Comparison of ENCODE assay signal across 23 cellular contexts in the genomic region with DNA sequence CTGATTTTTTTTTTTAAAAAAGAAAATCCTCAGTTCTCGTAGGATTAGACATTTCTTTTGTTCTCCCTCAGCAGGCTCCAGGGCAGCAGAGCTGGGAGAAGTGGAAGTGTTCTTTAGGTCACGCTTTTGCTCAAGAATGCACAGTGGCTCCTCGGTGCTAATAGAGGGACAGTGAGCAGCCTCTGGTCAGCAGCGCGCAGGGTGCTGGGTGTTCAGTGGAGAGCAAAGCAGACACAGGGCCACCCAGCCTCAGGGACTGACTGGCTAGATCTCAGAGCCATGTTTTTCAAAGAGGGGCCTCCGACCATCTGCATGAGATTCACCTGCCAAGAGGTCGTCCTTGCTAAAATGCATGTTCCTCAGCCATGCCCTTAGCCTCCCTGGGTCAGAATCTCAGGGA.
DNase-seq lines count a peak whose midpoint lies in the region; FAIRE-seq and TF ChIP-seq lines count a peak whose summit lies in the region.
"Had no signal": no experiment of that assay in that cellular context is flagged by ENCODE, and none has a peak within 500 bp of the region (broad histone marks: within the 10 kb centered on the region; RNA-seq: fewer than 3 reads in every experiment).

No MANE protein-coding gene starts in this region.

- H3K27ac Mint-ChIP-seq in MCF 10A (ENCODE audit: low read depth, unreplicated experiment) (peak overlapping the region; percentile 97), astrocyte (ENCODE audit: unreplicated experiment) (no peak overlapping the region)
- H3K27ac Mint-ChIP-seq: CD8-positive, alpha-beta T cell had no signal

- H3K4me1 ChIP-seq in breast epithelium, result no peaks in the 10 kb centered on the region
- H3K4me1 ChIP-seq in astrocyte (ENCODE audit: insufficient read depth, low read length), result peaks cover 26% of the 10 kb centered on the region
- H3K4me1 ChIP-seq in kidney (ENCODE audit: control insufficient read depth in 1 of 2, insufficient read depth in 1 of 2, low read depth in 1 of 2, low read length in 2 of 2), result no peaks in the 10 kb centered on the region
- H3K4me1 ChIP-seq in thyroid gland, result peaks cover 32 to 33% of the 10 kb centered on the region in 2 donors
- H3K4me1 ChIP-seq: HAP-1 had no signal

- peaks cover 42% of the 10 kb centered on the region for H3K4me1 Mint-ChIP-seq in MCF 10A (ENCODE audit: insufficient read depth, unreplicated experiment)
- H3K4me1 Mint-ChIP-seq in astrocyte (ENCODE audit: low read depth, unreplicated experiment), result peaks cover 21% of the 10 kb centered on the region

- no TSS peak for BruUV-seq in MCF 10A (replicated peaks; lab: Mats Ljungman, UMichigan)

- no peak for TF ChIP-seq CTCF in MCF 10A (IDR thresholded peaks at IDR 0.05; ENCODE audit: unreplicated experiment)
- TF ChIP-seq CTCF in breast epithelium (IDR thresholded peaks at IDR 0.05), result no peak
- TF ChIP-seq CTCF in astrocyte (IDR thresholded peaks at IDR 0.05; ENCODE audit: insufficient read depth, low read depth, low read length), result no peak
- TF ChIP-seq CTCF in kidney (IDR thresholded peaks at IDR 0.05; ENCODE audit: borderline replicate concordance, extremely low read depth, insufficient read depth), result no peak
- TF ChIP-seq CTCF in thyroid gland (IDR thresholded peaks at IDR 0.05), result no peak

- H3K36me3 ChIP-seq in breast epithelium, result no peaks in the 10 kb centered on the region
- no peaks in the 10 kb centered on the region for H3K36me3 ChIP-seq in astrocyte (ENCODE audit: insufficient read depth, low read length)
- no peaks in the 10 kb centered on the region for H3K36me3 ChIP-seq in kidney (ENCODE audit: control insufficient read depth in 1 of 2, insufficient read depth in 2 of 2, low read length in 2 of 2)
- H3K36me3 ChIP-seq in thyroid gland, result no peaks in the 10 kb centered on the region
- H3K36me3 ChIP-seq: HAP-1 had no signal

- DNase-seq in MCF 10A (ENCODE audit: unreplicated experiment) (no peak), breast epithelium (ENCODE audit: low spot score in 2 of 2) (no peak), astrocyte (ENCODE audit: low read depth) (no peak), kidney (peak; percentile 56), thyroid gland (peak; percentile 84 to 87), inferior parietal cortex (ENCODE audit: extremely low spot score) (no peak), NOMO-1 treated with DMSO at 0.1 percent for 48 hours (lab: John Stamatoyannopoulos, UW; ENCODE audit: unreplicated experiment) (no peak), T-helper 9 cell (no peak)
- DNase-seq: AML-193; C1 segment of cervical spinal cord; CD8-positive, alpha-beta T cell; GF-D8; KBM-7; NCI-H1092 treated with DMSO at 0.1 percent for 48 hours; NCI-H1436 treated with DMSO at 0.1 percent for 48 hours; NCI-H1930; NCI-H2227 treated with DMSO at 0.1 percent for 48 hours; NCI-H510A; NCI-H748 treated with DMSO at 0.1 percent for 48 hours; SHP77 had no signal

- H3K27me3 ChIP-seq in breast epithelium (no peaks in the 10 kb centered on the region), astrocyte (ENCODE audit: insufficient read depth, low read length) (no peaks in the 10 kb centered on the region), thyroid gland (no peaks in the 10 kb centered on the region)

- H3K79me2 ChIP-seq in astrocyte (ENCODE audit: insufficient read depth, low read length), result no peaks in the 10 kb centered on the region

- TF ChIP-seq POLR2A in breast epithelium (IDR thresholded peaks at IDR 0.05) (no peak), thyroid gland (IDR thresholded peaks at IDR 0.05) (no peak)

- CTCF ChIA-PET in MCF 10A (lab: Yijun Ruan, JAX), result interaction anchor here (0.8 kb wide), 1 partner anchor 12 kb away, joined by 3 read pairs; no protein-coding TSS in a partner anchor

- H3K4me3 ChIP-seq in breast epithelium, result no peak overlapping the region
- H3K4me3 ChIP-seq in astrocyte (ENCODE audit: insufficient read depth, low read depth, low read length), result no peak overlapping the region
- no peak overlapping the region for H3K4me3 ChIP-seq in kidney (ENCODE audit: low read length in 2 of 2)
- no peak overlapping the region for H3K4me3 ChIP-seq in thyroid gland (replicated peaks in 1 of 3)
- H3K4me3 ChIP-seq: HAP-1 had no signal

- no peak overlapping the region for H2AFZ ChIP-seq in astrocyte (ENCODE audit: low read depth, low read length)

- H3K4me2 ChIP-seq in astrocyte (ENCODE audit: low read length), result peak overlapping the region; percentile 23

- intact Hi-C loops in MCF 10A (cut with micrococcal nuclease) (loop anchor here (2.0 to 5.0 kb wide), 2 partner anchors 42 to 214 kb away; no protein-coding TSS in a partner anchor), breast epithelium (cut with DNase I; ENCODE audit: low total_unique reads) (no loop called here), kidney (cut with DNase I) (no loop called here), thyroid gland (cut with DNase I) (no loop called here)

- H3K9ac ChIP-seq in astrocyte (ENCODE audit: low read length), result no peak overlapping the region
- no peak overlapping the region for H3K9ac ChIP-seq in kidney (ENCODE audit: low read length in 2 of 2)

- H3K9me3 Mint-ChIP-seq in MCF 10A (ENCODE audit: unreplicated experiment), result no peaks in the 10 kb centered on the region
- H3K9me3 Mint-ChIP-seq in astrocyte (ENCODE audit: unreplicated experiment), result no peaks in the 10 kb centered on the region
- H3K9me3 Mint-ChIP-seq: CD8-positive, alpha-beta T cell had no signal

- FAIRE-seq in astrocyte (lab: Jason Lieb, UNC) (no peak), kidney (lab: Jason Lieb, UNC) (no peak)
- FAIRE-seq: RCC 7860 had no signal

- 29 to 38% methylated on average over 7 of the region's 7 CpGs for WGBS in thyroid gland, 2 donors

- H3K36me3 Mint-ChIP-seq in MCF 10A (ENCODE audit: insufficient read depth, unreplicated experiment) (no peaks in the 10 kb centered on the region), astrocyte (ENCODE audit: low read depth, unreplicated experiment) (no peaks in the 10 kb centered on the region)
- H3K36me3 Mint-ChIP-seq: CD8-positive, alpha-beta T cell had no signal

- no peaks in the 10 kb centered on the region for H4K20me1 ChIP-seq in astrocyte (ENCODE audit: insufficient read depth, low read length)

- H3K4me3 Mint-ChIP-seq in MCF 10A (ENCODE audit: unreplicated experiment) (no peak overlapping the region), astrocyte (ENCODE audit: unreplicated experiment) (no peak overlapping the region)
- H3K4me3 Mint-ChIP-seq: CD8-positive, alpha-beta T cell had no signal

- POLR2A ChIA-PET in MCF 10A (lab: Yijun Ruan, JAX), result interaction anchor here (0.9 to 1.4 kb wide), 4 partner anchors 13 to 149 kb away, joined by 3 to 6 read pairs (median 4); a partner anchor contains a TSS

- H3K9me3 ChIP-seq in breast epithelium (no peaks in the 10 kb centered on the region), astrocyte (ENCODE audit: insufficient read depth, low read depth, low read length) (no peaks in the 10 kb centered on the region), kidney (ENCODE audit: control insufficient read depth in 1 of 2, low read length in 2 of 2) (no peaks in the 10 kb centered on the region), thyroid gland (no peaks in the 10 kb centered on the region)
- H3K9me3 ChIP-seq: HAP-1 had no signal

- no peak overlapping the region for H3K27ac ChIP-seq in breast epithelium
- no peak overlapping the region for H3K27ac ChIP-seq in astrocyte (ENCODE audit: low read depth, low read length)
- no peak overlapping the region for H3K27ac ChIP-seq in kidney (ENCODE audit: low read depth in 2 of 2, low read length in 2 of 2)
- H3K27ac ChIP-seq in thyroid gland, result peak overlapping the region; percentile 74 to 93 (median 84)
- H3K27ac ChIP-seq: 22Rv1 had no signal

- no peaks in the 10 kb centered on the region for H3K27me3 Mint-ChIP-seq in MCF 10A (ENCODE audit: insufficient read depth, unreplicated experiment)
- H3K27me3 Mint-ChIP-seq in astrocyte (ENCODE audit: low read depth, unreplicated experiment), result no peaks in the 10 kb centered on the region

Comparison
In these comparisons a context has a peak if more than half of its experiments do, and no peak if none do; other contexts are left out.
1. DNase-seq: peak in kidney (single experiment) and thyroid gland (2 of 2); none in MCF 10A (single experiment), breast epithelium (0 of 2), astrocyte (single experiment), inferior parietal cortex (single experiment), NOMO-1 treated with DMSO at 0.1 percent for 48 hours (single experiment) and T-helper 9 cell (single experiment).
2. H3K27ac ChIP-seq: peak in thyroid gland (3 of 3); none in breast epithelium (0 of 2), astrocyte (single experiment) and kidney (0 of 2).